17 cellular contexts compared by ENCODE assay signal in the genomic region with DNA sequence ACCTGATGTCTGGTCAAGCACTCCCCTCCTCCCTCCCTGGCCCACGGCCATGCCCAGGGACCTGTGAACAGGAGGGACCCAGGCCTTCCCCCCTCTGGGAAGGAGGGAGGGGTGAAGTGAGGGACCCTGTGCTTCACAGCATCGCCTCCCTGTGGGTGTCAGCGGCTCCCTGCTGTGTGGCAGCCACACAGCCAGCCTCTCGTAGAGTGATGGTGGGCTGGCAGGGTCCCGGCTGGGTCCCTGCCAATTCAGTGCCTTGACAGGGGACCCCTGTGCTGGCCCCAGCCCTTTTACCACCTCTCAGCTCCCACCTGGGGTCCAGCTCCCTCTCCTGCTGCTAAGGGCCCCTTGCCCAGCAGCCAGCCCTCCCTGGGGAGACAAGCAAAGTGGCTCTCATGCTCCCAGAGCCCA. TPM values are rescaled to one million over a fixed set of nuclear protein-coding genes. Genes with fewer than 3 reads are reported as not detected.
DNase-seq lines count a peak whose midpoint lies in the region; ATAC-seq, FAIRE-seq and TF ChIP-seq lines count a peak whose summit lies in the region.
"Had no signal": no experiment of that assay in that cellular context is flagged by ENCODE, and none has a peak within 500 bp of the region (broad histone marks: within the 10 kb centered on the region; RNA-seq: fewer than 3 reads in every experiment).

No MANE protein-coding gene starts in this region.

- no peak for TF ChIP-seq POLR2A in spleen (IDR thresholded peaks at IDR 0.05)

- no peak overlapping the region for H3K27ac Mint-ChIP-seq in activated CD8-positive, alpha-beta memory T cell treated with anti-CD3 and anti-CD28 coated beads, Interleukin-2, amount 10 ng/mL, durations not matched to agents 7 days and 5 days
- H3K27ac Mint-ChIP-seq in dendritic cell treated with granulocyte-macrophage colony-stimulating factor and Interleukin-4, amounts not matched to agents 40 ng/mL and 50 ng/mL, for 4 days = peak overlapping the region; percentile 45
- H3K27ac Mint-ChIP-seq in T-helper 2 cell treated with Interferon-gamma antibody and Interleukin-4, amounts not matched to agents 5 μg/mL and 100 μg/mL, for 36 hours = no peak overlapping the region

- no peaks in the 10 kb centered on the region for H3K36me3 Mint-ChIP-seq in activated CD8-positive, alpha-beta memory T cell treated with anti-CD3 and anti-CD28 coated beads, Interleukin-2, amount 10 ng/mL, durations not matched to agents 7 days and 5 days
- H3K36me3 Mint-ChIP-seq in dendritic cell treated with granulocyte-macrophage colony-stimulating factor and Interleukin-4, amounts not matched to agents 40 ng/mL and 50 ng/mL, for 4 days (ENCODE audit: low read depth) = no peaks in the 10 kb centered on the region
- no peaks in the 10 kb centered on the region for H3K36me3 Mint-ChIP-seq in T-helper 2 cell treated with Interferon-gamma antibody and Interleukin-4, amounts not matched to agents 5 μg/mL and 100 μg/mL, for 36 hours (ENCODE audit: low read depth)

- peaks cover 2% of the 10 kb centered on the region for H3K27me3 Mint-ChIP-seq in activated CD8-positive, alpha-beta memory T cell treated with anti-CD3 and anti-CD28 coated beads, Interleukin-2, amount 10 ng/mL, durations not matched to agents 7 days and 5 days
- H3K27me3 Mint-ChIP-seq in dendritic cell treated with granulocyte-macrophage colony-stimulating factor and Interleukin-4, amounts not matched to agents 40 ng/mL and 50 ng/mL, for 4 days = peaks cover 3% of the 10 kb centered on the region
- peaks cover 3% of the 10 kb centered on the region for H3K27me3 Mint-ChIP-seq in T-helper 2 cell treated with Interferon-gamma antibody and Interleukin-4, amounts not matched to agents 5 μg/mL and 100 μg/mL, for 36 hours (ENCODE audit: low read depth)

- POLR2A ChIA-PET in HEK293 (lab: Yijun Ruan, JAX) = no interaction called here

- H3K4me3 ChIP-seq in HEK293 (ENCODE audit: low read depth, low read length) (no peak overlapping the region), spleen (no peak overlapping the region)

- no peaks in the 10 kb centered on the region for H3K9me3 ChIP-seq in HEK293 (ENCODE audit: control insufficient read depth, insufficient read depth, low read depth, low read length)
- no peaks in the 10 kb centered on the region for H3K9me3 ChIP-seq in spleen

- ATAC-seq in activated CD8-positive, alpha-beta memory T cell treated with anti-CD3 and anti-CD28 coated beads, Interleukin-2, amount 10 ng/mL, durations not matched to agents 7 days and 5 days = no peak
- ATAC-seq in HG03045 (IDR thresholded peaks at IDR 0.05; ENCODE audit: unreplicated experiment) = no peak

- H3K4me1 ChIP-seq in HEK293 (ENCODE audit: control insufficient read depth, insufficient read depth, low read length) = no peaks in the 10 kb centered on the region
- H3K4me1 ChIP-seq in spleen = peaks cover 0 to 8% (median 4%) of the 10 kb centered on the region in 6 donors

- H3K36me3 ChIP-seq in HEK293 (ENCODE audit: control insufficient read depth in 2 of 2, insufficient read depth in 1 of 2, low read length in 2 of 2) = no peaks in the 10 kb centered on the region
- H3K36me3 ChIP-seq in spleen = no peaks in the 10 kb centered on the region

- CTCF ChIA-PET in activated CD8-positive, alpha-beta memory T cell treated with anti-CD3 and anti-CD28 coated beads, Interleukin-2, amount 10 ng/mL, durations not matched to agents 7 days and 5 days (lab: Charles Lee) = interaction anchor here (1.6 kb wide), 1 partner anchor 19 kb away, joined by 4 read pairs; no protein-coding TSS in a partner anchor
- CTCF ChIA-PET in HEK293 (lab: Yijun Ruan, JAX) = interaction anchor here (1.5 to 2.0 kb wide), 2 partner anchors 14 to 19 kb away, joined by 5 to 10 read pairs; no protein-coding TSS in a partner anchor

- peaks cover 6% of the 10 kb centered on the region for H3K4me1 Mint-ChIP-seq in activated CD8-positive, alpha-beta memory T cell treated with anti-CD3 and anti-CD28 coated beads, Interleukin-2, amount 10 ng/mL, durations not matched to agents 7 days and 5 days
- H3K4me1 Mint-ChIP-seq in dendritic cell treated with granulocyte-macrophage colony-stimulating factor and Interleukin-4, amounts not matched to agents 40 ng/mL and 50 ng/mL, for 4 days (ENCODE audit: low read depth) = peaks cover 19% of the 10 kb centered on the region
- H3K4me1 Mint-ChIP-seq in T-helper 2 cell treated with Interferon-gamma antibody and Interleukin-4, amounts not matched to agents 5 μg/mL and 100 μg/mL, for 36 hours (ENCODE audit: low read depth) = peaks cover 2% of the 10 kb centered on the region

- no peak overlapping the region for H3K27ac ChIP-seq in HEK293 (ENCODE audit: extremely low read depth, low read depth, low read length)
- H3K27ac ChIP-seq in spleen = no peak overlapping the region

- WGBS in spleen, 5 donors = 82 to 94% (median 92%) methylated on average over 4 to 5 of the region's 5 CpGs

- TF ChIP-seq CTCF in HEK293 (tag by site-specific recombination; IDR thresholded peaks at IDR 0.05) (no peak), spleen (IDR thresholded peaks at IDR 0.05 in 8 of 11, conservative IDR thresholded peaks at IDR 0.05 in 3 of 11) (no peak)

- intact Hi-C loops in dendritic cell treated with granulocyte-macrophage colony-stimulating factor and Interleukin-4, amounts not matched to agents 40 ng/mL and 50 ng/mL, for 4 days (cut with micrococcal nuclease) = no loop called here
- intact Hi-C loops in spleen (cut with DNase I; ENCODE audit: low total_unique reads) = no loop called here

- FAIRE-seq in RCC 7860 (lab: Jason Lieb, UNC) = no peak
- FAIRE-seq: H54 had no signal

- H3K4me3 Mint-ChIP-seq in activated CD8-positive, alpha-beta memory T cell treated with anti-CD3 and anti-CD28 coated beads, Interleukin-2, amount 10 ng/mL, durations not matched to agents 7 days and 5 days = no peak overlapping the region
- H3K4me3 Mint-ChIP-seq in dendritic cell treated with granulocyte-macrophage colony-stimulating factor and Interleukin-4, amounts not matched to agents 40 ng/mL and 50 ng/mL, for 4 days = no peak overlapping the region
- H3K4me3 Mint-ChIP-seq in T-helper 2 cell treated with Interferon-gamma antibody and Interleukin-4, amounts not matched to agents 5 μg/mL and 100 μg/mL, for 36 hours = no peak overlapping the region

- no peaks in the 10 kb centered on the region for H3K9me3 Mint-ChIP-seq in activated CD8-positive, alpha-beta memory T cell treated with anti-CD3 and anti-CD28 coated beads, Interleukin-2, amount 10 ng/mL, durations not matched to agents 7 days and 5 days (ENCODE audit: low read depth)
- no peaks in the 10 kb centered on the region for H3K9me3 Mint-ChIP-seq in dendritic cell treated with granulocyte-macrophage colony-stimulating factor and Interleukin-4, amounts not matched to agents 40 ng/mL and 50 ng/mL, for 4 days
- H3K9me3 Mint-ChIP-seq in T-helper 2 cell treated with Interferon-gamma antibody and Interleukin-4, amounts not matched to agents 5 μg/mL and 100 μg/mL, for 36 hours = no peaks in the 10 kb centered on the region

- no peaks in the 10 kb centered on the region for H3K27me3 ChIP-seq in spleen (replicated peaks in 1 of 7)

- DNase-seq in activated CD8-positive, alpha-beta memory T cell treated with anti-CD3 and anti-CD28 coated beads for 24 hours = peak; percentile 57
- DNase-seq in activated CD8-positive, alpha-beta memory T cell treated with anti-CD3 and anti-CD28 coated beads, Interleukin-2, amount 10 ng/mL, durations not matched to agents 7 days and 5 days = no peak
- peak; percentile 55 for DNase-seq in spleen
- DNase-seq in RCC 7860 (ENCODE audit: low spot score) = no peak
- DNase-seq in T-helper 2 cell treated with Interferon-gamma antibody and Interleukin-4, amounts not matched to agents 5 μg/mL and 100 μg/mL, for 36 hours (ENCODE audit: low spot score) = no peak
- DNase-seq: C1 segment of cervical spinal cord, DMS 273 treated with DMSO at 0.1 percent for 48 hours, Karpas-422, MM.1S, NCI-H2029 treated with DMSO at 0.1 percent for 48 hours, NCI-H2227 treated with DMSO at 0.1 percent for 48 hours, NCI-H526 treated with DMSO at 0.1 percent for 48 hours had no signal

TF ChIP-seq in HEK293, 187 proteins besides CTCF, POLR2A, EP300 and RAD21:
- TF ChIP-seq ZIC2 (tag by site-specific recombination; IDR thresholded peaks at IDR 0.05) (peak; percentile 98), KLF16 (tag by site-specific recombination; IDR thresholded peaks at IDR 0.05) (no peak)

RNA-seq across cellular contexts. Expression of a gene that starts 31.3 kb away (rescaled TPM):
- total RNA-seq in activated CD8-positive, alpha-beta memory T cell treated with anti-CD3 and anti-CD28 coated beads, Interleukin-2, amount 10 ng/mL, durations not matched to agents 7 days and 5 days = not detected
- total RNA-seq in spleen = under 1 TPM in 5 of 7 donors, not detected in 2; 0.07 to 0.26 (median 0.11) TPM
- under 1 TPM in 2 of 3 donors, not detected in 1; 0.02 to 0.05 TPM for polyA plus RNA-seq in spleen
- total RNA-seq: SK-MEL-5 had no signal

RNA-seq across cellular contexts. Expression of a gene that starts 59.5 kb away (rescaled TPM):
- total RNA-seq in activated CD8-positive, alpha-beta memory T cell treated with anti-CD3 and anti-CD28 coated beads, Interleukin-2, amount 10 ng/mL, durations not matched to agents 7 days and 5 days = 100 to 1,000 TPM; 214 to 312 TPM
- total RNA-seq in spleen = 100 to 1,000 TPM in 2 of 7 donors, 10 to 100 TPM in 5; 49.9 to 112 (median 73.5) TPM
- polyA plus RNA-seq in spleen = 100 to 1,000 TPM in 2 of 3 donors, 10 to 100 TPM in 1; 63.7 to 129 (median 109) TPM

Comparison
In these comparisons a context has a peak if more than half of its experiments do, and no peak if none do; other contexts are left out.
1. DNase-seq: peak in activated CD8-positive, alpha-beta memory T cell treated with anti-CD3 and anti-CD28 coated beads for 24 hours (single experiment) and spleen (single experiment); none in activated CD8-positive, alpha-beta memory T cell treated with anti-CD3 and anti-CD28 coated beads, Interleukin-2, amount 10 ng/mL, durations not matched to agents 7 days and 5 days (single experiment), RCC 7860 (single experiment) and T-helper 2 cell treated with Interferon-gamma antibody and Interleukin-4, amounts not matched to agents 5 μg/mL and 100 μg/mL, for 36 hours (single experiment).